Comparison of ENCODE assay signal across 22 cellular contexts in the genomic region with DNA sequence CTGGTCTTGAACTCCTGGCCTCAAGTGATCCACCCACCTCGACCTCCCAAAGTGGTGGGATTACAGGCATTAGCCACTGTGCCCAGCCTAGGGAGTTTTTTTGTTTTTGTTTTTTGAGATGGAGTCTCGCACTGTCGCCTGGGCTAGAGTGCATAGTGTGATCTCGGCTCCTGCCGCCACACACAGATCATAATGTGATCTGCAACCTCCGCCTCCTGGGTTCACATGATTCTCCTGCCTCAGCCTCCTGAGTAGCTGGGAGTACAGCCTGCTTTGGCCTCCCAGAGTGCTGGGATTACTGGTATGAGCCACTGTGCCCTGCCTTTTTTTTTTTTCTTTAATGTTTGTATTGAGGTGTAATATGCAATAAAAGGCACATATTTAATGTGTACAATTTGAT.
A peak's percentile ranks its signal among the peaks of the same experiment; 100 is the strongest.
DNase-seq lines count a peak whose midpoint lies in the region; ATAC-seq and TF ChIP-seq lines count a peak whose summit lies in the region.
"Had no signal": no experiment of that assay in that cellular context is flagged by ENCODE, and none has a peak within 500 bp of the region (broad histone marks: within the 10 kb centered on the region; RNA-seq: fewer than 3 reads in every experiment).

No MANE protein-coding gene starts in this region.

- no peak overlapping the region for H2AFZ ChIP-seq in osteoblast (ENCODE audit: low read length)

- H4K20me1 ChIP-seq in BLaER1 treated with 17β-estradiol and CSF1 and Interleukin-3, amounts not matched to agents 10 nM and 100 nM, result peaks cover 99 to 100% (median 100%) of the 10 kb centered on the region in 11 experiments
- H4K20me1 ChIP-seq in osteoblast (ENCODE audit: insufficient read depth, low read length), result no peaks in the 10 kb centered on the region

- peaks cover 0 to 60% (median 28%) of the 10 kb centered on the region in 11 experiments; a peak in 19 of 22 replicates for H3K36me3 ChIP-seq in BLaER1 treated with 17β-estradiol and CSF1 and Interleukin-3, amounts not matched to agents 10 nM and 100 nM
- H3K36me3 ChIP-seq in HEK293 (ENCODE audit: control insufficient read depth in 2 of 2, insufficient read depth in 1 of 2, low read length in 2 of 2) (no peaks in the 10 kb centered on the region), osteoblast (ENCODE audit: insufficient read depth, low read length) (peaks cover 8% of the 10 kb centered on the region)
- H3K36me3 ChIP-seq: BE2C, spleen, suprapubic skin had no signal

- H3K27ac ChIP-seq in BLaER1 treated with 17β-estradiol and CSF1 and Interleukin-3, amounts not matched to agents 10 nM and 100 nM, result peak overlapping the region in 6 of 11 experiments; percentile 5 to 29 (median 14); a peak in 5 of 22 replicates
- H3K27ac ChIP-seq in HEK293 (ENCODE audit: extremely low read depth, low read depth, low read length) (no peak overlapping the region), osteoblast (ENCODE audit: low read depth, low read length) (peak overlapping the region; percentile 100)
- H3K27ac ChIP-seq: spleen, suprapubic skin had no signal

- ATAC-seq in effector memory CD8-positive, alpha-beta T cell (replicated peaks), result no peak
- ATAC-seq in HG03442 (IDR thresholded peaks at IDR 0.05; ENCODE audit: unreplicated experiment) (no peak), HG02798 (IDR thresholded peaks at IDR 0.05; ENCODE audit: poor library complexity, unreplicated experiment) (no peak)
- ATAC-seq: natural killer cell had no signal

- peaks cover 9% of the 10 kb centered on the region for H3K36me3 Mint-ChIP-seq in effector memory CD8-positive, alpha-beta T cell (ENCODE audit: insufficient read depth)
- H3K36me3 Mint-ChIP-seq: natural killer cell had no signal

- peak overlapping the region; percentile 35 to 80 for H3K27ac Mint-ChIP-seq in effector memory CD8-positive, alpha-beta T cell
- H3K27ac Mint-ChIP-seq: activated naive CD8-positive, alpha-beta T cell treated with anti-CD3 and anti-CD28 coated beads for 36 hours; dendritic cell treated with granulocyte-macrophage colony-stimulating factor and Interleukin-4, amounts not matched to agents 40 ng/mL and 50 ng/mL, for 4 days; natural killer cell had no signal

- no peaks in the 10 kb centered on the region for H3K27me3 ChIP-seq in BLaER1 treated with 17β-estradiol and CSF1 and Interleukin-3, amounts not matched to agents 10 nM and 100 nM
- no peaks in the 10 kb centered on the region for H3K27me3 ChIP-seq in osteoblast (ENCODE audit: insufficient read depth, low read length)
- H3K27me3 ChIP-seq: BE2C, spleen, suprapubic skin had no signal

- POLR2A ChIA-PET in HEK293 (lab: Yijun Ruan, JAX), result interaction anchor here (1.0 kb wide), 1 partner anchor 78 kb away, joined by 3 read pairs; a partner anchor contains a TSS

- CTCF ChIA-PET in HEK293 (lab: Yijun Ruan, JAX), result no interaction called here

- H3K9me3 Mint-ChIP-seq in effector memory CD8-positive, alpha-beta T cell, result no peaks in the 10 kb centered on the region
- H3K9me3 Mint-ChIP-seq: activated naive CD8-positive, alpha-beta T cell treated with anti-CD3 and anti-CD28 coated beads for 36 hours; dendritic cell treated with granulocyte-macrophage colony-stimulating factor and Interleukin-4, amounts not matched to agents 40 ng/mL and 50 ng/mL, for 4 days; immature natural killer cell; natural killer cell had no signal

- H3K4me2 ChIP-seq in BLaER1 treated with 17β-estradiol and CSF1 and Interleukin-3, amounts not matched to agents 10 nM and 100 nM, result peak overlapping the region in 10 of 11 experiments; percentile 7 to 90 (median 84); a peak in 19 of 22 replicates
- H3K4me2 ChIP-seq in osteoblast (ENCODE audit: insufficient read depth, low read length), result no peak overlapping the region

- H3K27me3 Mint-ChIP-seq in effector memory CD8-positive, alpha-beta T cell, result no peaks in the 10 kb centered on the region
- H3K27me3 Mint-ChIP-seq: activated naive CD8-positive, alpha-beta T cell treated with anti-CD3 and anti-CD28 coated beads for 36 hours had no signal

- no peak overlapping the region for H3K9ac ChIP-seq in BLaER1 treated with 17β-estradiol and CSF1 and Interleukin-3, amounts not matched to agents 10 nM and 100 nM

- no peak overlapping the region for H3K4me3 ChIP-seq in BLaER1 treated with 17β-estradiol and CSF1 and Interleukin-3, amounts not matched to agents 10 nM and 100 nM
- H3K4me3 ChIP-seq in HEK293 (ENCODE audit: low read depth, low read length), result no peak overlapping the region
- H3K4me3 ChIP-seq in osteoblast (ENCODE audit: insufficient read depth, low read length), result no peak overlapping the region
- H3K4me3 ChIP-seq: lung, spleen, suprapubic skin had no signal

- TF ChIP-seq CTCF in HEK293 (tag by site-specific recombination; IDR thresholded peaks at IDR 0.05), result no peak
- no peak for TF ChIP-seq CTCF in osteoblast (IDR thresholded peaks at IDR 0.05; ENCODE audit: extremely low read depth, low read depth, low read length)

- no peak for DNase-seq in effector memory CD8-positive, alpha-beta T cell
- DNase-seq in osteoblast (ENCODE audit: insufficient read length, low spot score, missing footprints) (no peak), inferior parietal cortex (ENCODE audit: extremely low spot score) (no peak), RKO (ENCODE audit: low spot score) (no peak)
- DNase-seq: activated CD4-positive, alpha-beta T cell treated with anti-CD3 and anti-CD28 coated beads, Interleukin-2, amount 50 U/mL, for 4 hours; activated naive CD8-positive, alpha-beta T cell treated with anti-CD3 and anti-CD28 coated beads for 36 hours; activated T-cell treated with anti-CD3 and anti-CD28 coated beads, Interleukin-2, amount 50 U/mL, for 1 hour; BE2C; erythroblast; immature natural killer cell; natural killer cell; NCI-H1417; NCI-H748 treated with DMSO at 0.1 percent for 48 hours; posterior cingulate gyrus; spleen had no signal

- peaks cover 99% of the 10 kb centered on the region for H3K79me2 ChIP-seq in osteoblast (ENCODE audit: insufficient read depth, low read length)

- H3K4me1 Mint-ChIP-seq in effector memory CD8-positive, alpha-beta T cell (ENCODE audit: low read depth in 2 of 2), result peaks cover 77 to 92% of the 10 kb centered on the region in 2 donors

- H3K4me3 Mint-ChIP-seq in effector memory CD8-positive, alpha-beta T cell, result no peak overlapping the region
- H3K4me3 Mint-ChIP-seq: activated naive CD8-positive, alpha-beta T cell treated with anti-CD3 and anti-CD28 coated beads for 36 hours; dendritic cell treated with granulocyte-macrophage colony-stimulating factor and Interleukin-4, amounts not matched to agents 40 ng/mL and 50 ng/mL, for 4 days; immature natural killer cell; natural killer cell had no signal

- no peaks in the 10 kb centered on the region for H3K9me3 ChIP-seq in BLaER1 treated with 17β-estradiol and CSF1 and Interleukin-3, amounts not matched to agents 10 nM and 100 nM (replicated peaks in 1 of 11)
- H3K9me3 ChIP-seq in HEK293 (ENCODE audit: control insufficient read depth, insufficient read depth, low read depth, low read length) (no peaks in the 10 kb centered on the region), osteoblast (ENCODE audit: low read depth, low read length) (no peaks in the 10 kb centered on the region)
- H3K9me3 ChIP-seq: BE2C, spleen, suprapubic skin had no signal

- H3K4me1 ChIP-seq in BLaER1 treated with 17β-estradiol and CSF1 and Interleukin-3, amounts not matched to agents 10 nM and 100 nM, result peaks cover 90 to 100% (median 99%) of the 10 kb centered on the region in 10 experiments
- peaks cover 49% of the 10 kb centered on the region for H3K4me1 ChIP-seq in HEK293 (ENCODE audit: control insufficient read depth, insufficient read depth, low read length)
- H3K4me1 ChIP-seq in osteoblast (ENCODE audit: insufficient read depth, low read length), result peaks cover 96% of the 10 kb centered on the region
- H3K4me1 ChIP-seq: BE2C had no signal

TF ChIP-seq in HEK293, 187 proteins besides CTCF, POLR2A, EP300 and RAD21:
- TF ChIP-seq ZXDB (tag by site-specific recombination; IDR thresholded peaks at IDR 0.05), result no peak
- TF ChIP-seq, protein P1, sequence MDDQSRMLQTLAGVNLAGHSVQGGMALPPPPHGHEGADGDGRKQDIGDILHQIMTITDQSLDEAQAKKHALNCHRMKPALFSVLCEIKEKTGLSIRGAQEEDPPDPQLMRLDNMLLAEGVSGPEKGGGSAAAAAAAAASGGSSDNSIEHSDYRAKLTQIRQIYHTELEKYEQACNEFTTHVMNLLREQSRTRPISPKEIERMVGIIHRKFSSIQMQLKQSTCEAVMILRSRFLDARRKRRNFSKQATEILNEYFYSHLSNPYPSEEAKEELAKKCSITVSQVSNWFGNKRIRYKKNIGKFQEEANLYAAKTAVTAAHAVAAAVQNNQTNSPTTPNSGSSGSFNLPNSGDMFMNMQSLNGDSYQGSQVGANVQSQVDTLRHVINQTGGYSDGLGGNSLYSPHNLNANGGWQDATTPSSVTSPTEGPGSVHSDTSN (CRISPR knock-in tag; IDR thresholded peaks at IDR 0.05), result no peak
- peak; percentile 89 for TF ChIP-seq GLIS1 (tag by site-specific recombination; IDR thresholded peaks at IDR 0.05)
- no peak for TF ChIP-seq ZNF19 (tag by site-specific recombination; IDR thresholded peaks at IDR 0.05; ENCODE audit: low read depth)
- TF ChIP-seq OSR2 (tag by site-specific recombination; IDR thresholded peaks at IDR 0.05), result 0 out of 2 replicates have a peak, but pooled peaks have one; percentile 23
- peak; percentile 66; the same call in 1 of the 2 replicates for TF ChIP-seq ZNF600 (tag by site-specific recombination; IDR thresholded peaks at IDR 0.05)
